In genomic region chr10:27741173-27742091, GRCh38 we compare ENCODE assay signal across 8 cellular contexts. TPM values are rescaled to one million over a fixed set of nuclear protein-coding genes. Genes with fewer than 3 reads are reported as not detected.
A peak's percentile ranks its signal among the peaks of the same experiment; 100 is the strongest.
DNase-seq lines count a peak whose midpoint lies in the region; ATAC-seq and TF ChIP-seq lines count a peak whose summit lies in the region.
"Had no signal": no experiment of that assay in that cellular context is flagged by ENCODE, and none has a peak within 500 bp of the region (broad histone marks: within the 10 kb centered on the region; RNA-seq: fewer than 3 reads in every experiment).

No MANE protein-coding gene starts in this region.

- H3K4me3 ChIP-seq in KMS-11 (IDR thresholded peaks at IDR 0.05; ENCODE audit: insufficient read depth, low read depth, low read length): no peak overlapping the region
- H3K4me3 ChIP-seq in body of pancreas: no peak overlapping the region
- peak overlapping the region; percentile 52 to 61 for H3K4me3 ChIP-seq in left lung
- peak overlapping the region; percentile 81 to 83 for H3K4me3 ChIP-seq in stomach smooth muscle (ENCODE audit: low read length in 2 of 2)

- TF ChIP-seq CTCF in KMS-11 (conservative IDR thresholded peaks at IDR 0.05; ENCODE audit: low read depth, low read length) (no peak), body of pancreas (IDR thresholded peaks at IDR 0.05) (no peak), left lung (IDR thresholded peaks at IDR 0.05) (no peak)

- H3K27ac ChIP-seq in KMS-11 (no peak overlapping the region; the same call in 1 of the 2 replicates), body of pancreas (no peak overlapping the region), left lung (no peak overlapping the region), stomach smooth muscle (ENCODE audit: low read length) (no peak overlapping the region)

- H3K9me3 ChIP-seq in body of pancreas (no peaks in the 10 kb centered on the region), left lung (no peaks in the 10 kb centered on the region), stomach smooth muscle (ENCODE audit: control insufficient read depth in 2 of 2, low read length in 2 of 2) (no peaks in the 10 kb centered on the region)

- no peak for TF ChIP-seq POLR2A in body of pancreas (IDR thresholded peaks at IDR 0.05)

- ATAC-seq in body of pancreas: no peak
- peak; percentile 33 for ATAC-seq in left lung
- ATAC-seq in GM21390 (IDR thresholded peaks at IDR 0.05; ENCODE audit: unreplicated experiment): no peak

- H3K27me3 ChIP-seq in KMS-11 (ENCODE audit: insufficient read depth, low read depth): peaks cover 9% of the 10 kb centered on the region; the same call in 1 of the 2 replicates
- H3K27me3 ChIP-seq in body of pancreas: peaks cover 0 to 25% of the 10 kb centered on the region in 2 donors
- peaks cover 71 to 77% of the 10 kb centered on the region in 2 donors for H3K27me3 ChIP-seq in left lung
- no peaks in the 10 kb centered on the region for H3K27me3 ChIP-seq in stomach smooth muscle (ENCODE audit: control insufficient read depth in 1 of 2, insufficient read depth in 2 of 2, low read length in 2 of 2)

- H4K20me1 ChIP-seq in KMS-11 (ENCODE audit: insufficient read depth): no peaks in the 10 kb centered on the region

- DNase-seq in body of pancreas: peak in 3 of 4 donors; percentile 15 to 29 (median 18)
- peak; percentile 38 to 76 for DNase-seq in left lung
- no peak for DNase-seq in NCI-H128 (lab: John Stamatoyannopoulos, UW; ENCODE audit: unreplicated experiment)
- no peak for DNase-seq in GF-D8 (lab: John Stamatoyannopoulos, UW)

- peaks cover 6% of the 10 kb centered on the region for H3K4me1 ChIP-seq in KMS-11 (ENCODE audit: low read depth, poor library complexity, severe bottlenecking)
- H3K4me1 ChIP-seq in body of pancreas: peaks cover 48% of the 10 kb centered on the region
- H3K4me1 ChIP-seq in left lung: peaks cover 35 to 55% of the 10 kb centered on the region in 2 donors
- peaks cover 45% of the 10 kb centered on the region for H3K4me1 ChIP-seq in stomach smooth muscle (ENCODE audit: control insufficient read depth, insufficient read depth, low read length)

- intact Hi-C loops in body of pancreas (cut with DNase I): no loop called here
- intact Hi-C loops in left lung (cut with DNase I): loop anchor here in 1 of 2 donors (10.0 kb wide), 1 partner anchor 503 kb away; no protein-coding TSS in a partner anchor

- H2AFZ ChIP-seq in KMS-11 (ENCODE audit: low read depth): peak overlapping the region; percentile 100

- peak overlapping the region; percentile 59; the same call in 1 of the 2 replicates for H3K4me2 ChIP-seq in KMS-11

- no peaks in the 10 kb centered on the region for H3K79me2 ChIP-seq in KMS-11 (ENCODE audit: insufficient read depth, low read depth)

- H3K36me3 ChIP-seq in KMS-11 (ENCODE audit: insufficient read depth) (no peaks in the 10 kb centered on the region), body of pancreas (replicated peaks in 1 of 2; ENCODE audit: insufficient read depth in 1 of 2, low read depth in 2 of 2) (no peaks in the 10 kb centered on the region), left lung (no peaks in the 10 kb centered on the region), stomach smooth muscle (ENCODE audit: control insufficient read depth in 2 of 2, insufficient read depth in 2 of 2, low read length in 2 of 2) (peaks cover 0 to 6% of the 10 kb centered on the region in 2 donors)

- no peak overlapping the region for H3K9ac ChIP-seq in KMS-11
- peak overlapping the region; percentile 36 to 39 for H3K9ac ChIP-seq in stomach smooth muscle (ENCODE audit: low read length in 2 of 2)

- WGBS in body of pancreas, 2 donors: 21 to 26% methylated on average over 27 to 55 of the region's 55 CpGs

RNA-seq across cellular contexts. Expression of gene MKX, which starts 4.2 kb away (rescaled TPM):
- total RNA-seq in body of pancreas (1 to 10 TPM in 1 of 2 donors, under 1 TPM in 1; 0.33 to 1.6 TPM), left lung (1 to 10 TPM in 1 of 2 donors, under 1 TPM in 1; 0.29 to 1.3 TPM)
- total RNA-seq: T-helper 1 cell treated with Interleukin-12 subunit alpha and Interleukin-12 subunit beta and Interleukin-4 antibody, amounts not matched to agents 30 ng/mL and 1 ng/mL, for 36 hours had no signal

Comparison
In these comparisons a context has a peak if more than half of its experiments do, and no peak if none do; other contexts are left out.
1. H3K4me3 ChIP-seq: peak in left lung (2 of 2) and stomach smooth muscle (2 of 2); none in KMS-11 (single experiment) and body of pancreas (0 of 2).
2. DNase-seq: peak in body of pancreas (3 of 4) and left lung (2 of 2); none in NCI-H128 (single experiment) and GF-D8 (single experiment).